Comparison of ENCODE assay signal across 8 cellular contexts in genomic region chr11:66842896-66843775, GRCh38. TPM values are rescaled to one million over a fixed set of nuclear protein-coding genes. Genes with fewer than 3 reads are reported as not detected.
DNase-seq lines count a peak whose midpoint lies in the region; ATAC-seq, FAIRE-seq and TF ChIP-seq lines count a peak whose summit lies in the region.

A gene with protein sequence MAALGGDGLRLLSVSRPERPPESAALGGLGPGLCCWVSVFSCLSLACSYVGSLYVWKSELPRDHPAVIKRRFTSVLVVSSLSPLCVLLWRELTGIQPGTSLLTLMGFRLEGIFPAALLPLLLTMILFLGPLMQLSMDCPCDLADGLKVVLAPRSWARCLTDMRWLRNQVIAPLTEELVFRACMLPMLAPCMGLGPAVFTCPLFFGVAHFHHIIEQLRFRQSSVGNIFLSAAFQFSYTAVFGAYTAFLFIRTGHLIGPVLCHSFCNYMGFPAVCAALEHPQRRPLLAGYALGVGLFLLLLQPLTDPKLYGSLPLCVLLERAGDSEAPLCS (plus strand): TSS chr11:66843441. CDS start chr11:66843456, 15 bp downstream.

- H3K27ac Mint-ChIP-seq in activated CD4-positive, alpha-beta T cell treated with anti-CD3 and anti-CD28 coated beads, Interleukin-2, amount 10 ng/mL, durations not matched to agents 7 days and 5 days = peak within 1 kb of the TSS; percentile 96

- H3K27me3 Mint-ChIP-seq in activated CD4-positive, alpha-beta T cell treated with anti-CD3 and anti-CD28 coated beads, Interleukin-2, amount 10 ng/mL, durations not matched to agents 7 days and 5 days = no peaks in the 10 kb centered on the region

- peak; percentile 94 for DNase-seq in Ammon's horn (ENCODE audit: low spot score)
- peak; percentile 83 for DNase-seq in NCI-H510A (lab: John Stamatoyannopoulos, UW)
- DNase-seq in activated CD4-positive, alpha-beta T cell treated with anti-CD3 and anti-CD28 coated beads, Interleukin-2, amount 10 ng/mL, durations not matched to agents 7 days and 5 days = peak; percentile 91
- DNase-seq in dedifferentiated amniotic fluid mesenchymal stem cell (ENCODE audit: extremely low spot score) = peak; percentile 74
- peak; percentile 71 for DNase-seq in HepG2 (ENCODE audit: low spot score)
- DNase-seq in stimulated activated CD4-positive, alpha-beta T cell treated with anti-CD3 and anti-CD28 coated beads, Interleukin-4, amount 100 ng/mL, for 1 hour = peak; percentile 90

- peak within 1 kb of the TSS; percentile 87 to 99 (median 87) for H3K4me3 ChIP-seq in HepG2 (replicated peaks in 1 of 3; ENCODE audit: insufficient read depth in 1 of 3, low read depth in 2 of 3, low read length in 3 of 3)

- H3K27me3 ChIP-seq in HepG2 (ENCODE audit: control insufficient read depth in 1 of 2, insufficient read depth in 2 of 2, low read length in 2 of 2) = no peaks in the 10 kb centered on the region; a peak in 1 of 5 replicates

- peak within 1 kb of the TSS; percentile 85 for H3K4me3 Mint-ChIP-seq in activated CD4-positive, alpha-beta T cell treated with anti-CD3 and anti-CD28 coated beads, Interleukin-2, amount 10 ng/mL, durations not matched to agents 7 days and 5 days

- H3K27ac ChIP-seq in HepG2 (ENCODE audit: extremely low read length, insufficient read depth, low read length) = peak within 1 kb of the TSS; percentile 82

- intact Hi-C loops in HepG2 (cut with micrococcal nuclease; ENCODE audit: unreplicated experiment) = loop anchor here (5.0 kb wide), 1 partner anchor 134 kb away; the partner anchor contains the start of gene C11orf86

- POLR2A ChIA-PET in activated CD4-positive, alpha-beta T cell treated with anti-CD3 and anti-CD28 coated beads, Interleukin-2, amount 10 ng/mL, durations not matched to agents 7 days and 5 days (lab: Charles Lee) = no interaction called here
- POLR2A ChIA-PET in HepG2 (lab: Yijun Ruan, JAX) = interaction anchor here (0.7 to 4.2 kb wide), 24 partner anchors 9 to 530 kb away, joined by 3 to 24 read pairs (median 4); partner anchors contain the start of genes BBS1, DPP3, MRPL11 and PC

- no peak within 1 kb of the TSS for H2AFZ ChIP-seq in HepG2 (ENCODE audit: low read length)

- peaks cover 6% of the 10 kb centered on the region; the same call in 1 of the 2 replicates for H4K20me1 ChIP-seq in HepG2 (ENCODE audit: insufficient read depth, low read length)

- H3K36me3 ChIP-seq in HepG2 (replicated peaks in 1 of 2; ENCODE audit: control insufficient read depth in 1 of 2, insufficient read depth in 2 of 2, low read length in 2 of 2) = peaks cover 4 to 37% of the 10 kb centered on the region in 2 experiments

- no peaks in the 10 kb centered on the region for H3K9me3 ChIP-seq in HepG2 (ENCODE audit: low read length)

- in situ Hi-C loops in HepG2 (cut with HindIII; ENCODE audit: extremely low pct_ligation_motif_present, low pct_unique_long_range_greater_than_20kb) = loop anchor here (10.0 to 25.0 kb wide), 3 partner anchors 132 to 431 kb away; partner anchors contain the start of genes C11orf86, CTSF and NPAS4

- peak; percentile 60 for ATAC-seq in GM19043 (IDR thresholded peaks at IDR 0.05; ENCODE audit: low read depth, unreplicated experiment)
- ATAC-seq in HG03378 (IDR thresholded peaks at IDR 0.05; ENCODE audit: unreplicated experiment) = peak; percentile 52
- peak; percentile 78 for ATAC-seq in HepG2

- CTCF ChIA-PET in activated CD4-positive, alpha-beta T cell treated with anti-CD3 and anti-CD28 coated beads, Interleukin-2, amount 10 ng/mL, durations not matched to agents 7 days and 5 days (lab: Charles Lee) = interaction anchor here (0.9 to 3.8 kb wide), 10 partner anchors 9 to 434 kb away, joined by 3 to 27 read pairs (median 4); partner anchors contain the start of gene RBM4B
- CTCF ChIA-PET in HepG2 (lab: Yijun Ruan, JAX; ENCODE audit: low intra/inter-chr PET ratio, low total read pairs) = no interaction called here

- peak; percentile 47 for FAIRE-seq in HepG2 (lab: Jason Lieb, UNC)

- TSS peak; percentile 52 for BruUV-seq in HepG2 (replicated peaks; lab: Mats Ljungman, UMichigan)

- peak; percentile 40; the same call in 1 of the 2 replicates for TF ChIP-seq RAD21 in HepG2 (CRISPR knock-in tag; IDR thresholded peaks at IDR 0.05)

- TF ChIP-seq CTCF in HepG2 (CRISPR knock-in tag; IDR thresholded peaks at IDR 0.05) = no peak

- H3K4me2 ChIP-seq in HepG2 (ENCODE audit: low read depth, low read length) = peak within 1 kb of the TSS; percentile 95

- H3K36me3 Mint-ChIP-seq in activated CD4-positive, alpha-beta T cell treated with anti-CD3 and anti-CD28 coated beads, Interleukin-2, amount 10 ng/mL, durations not matched to agents 7 days and 5 days (ENCODE audit: low read depth) = peaks cover 29% of the 10 kb centered on the region

- peak; percentile 21 to 47; a peak in 1 of 4 replicates for TF ChIP-seq EP300 in HepG2 (IDR thresholded peaks at IDR 0.05; ENCODE audit: low read depth in 2 of 2, low read length in 2 of 2)
- TF ChIP-seq EP300 in HepG2 (CRISPR knock-in tag; IDR thresholded peaks at IDR 0.05; ENCODE audit: borderline replicate concordance) = no peak

- TF ChIP-seq POLR2A in HepG2 (IDR thresholded peaks at IDR 0.05; ENCODE audit: insufficient read depth in 1 of 2, low read depth in 2 of 2, low read length in 2 of 2) = peak; percentile 87 to 92

- H3K4me1 Mint-ChIP-seq in activated CD4-positive, alpha-beta T cell treated with anti-CD3 and anti-CD28 coated beads, Interleukin-2, amount 10 ng/mL, durations not matched to agents 7 days and 5 days = peaks cover 50% of the 10 kb centered on the region

- H3K9ac ChIP-seq in HepG2 (ENCODE audit: insufficient read depth, low read depth, low read length) = peak within 1 kb of the TSS; percentile 96

- H3K9me3 Mint-ChIP-seq in activated CD4-positive, alpha-beta T cell treated with anti-CD3 and anti-CD28 coated beads, Interleukin-2, amount 10 ng/mL, durations not matched to agents 7 days and 5 days = no peaks in the 10 kb centered on the region

- peaks cover 28% of the 10 kb centered on the region for H3K79me2 ChIP-seq in HepG2 (ENCODE audit: insufficient read depth, low read length)

- peaks cover 28% of the 10 kb centered on the region for H3K4me1 ChIP-seq in HepG2 (ENCODE audit: insufficient read depth, low read length)

- WGBS in HepG2 (ENCODE audit: low lambda C conversion rate) = no CpG with 5 or more reads among the region's 98 CpGs

TF ChIP-seq in HepG2, 621 proteins besides CTCF, POLR2A, EP300 and RAD21 (continues in another document):
- TF ChIP-seq AKAP8 (CRISPR knock-in tag; IDR thresholded peaks at IDR 0.05) (peak; percentile 74; the same call in 1 of the 2 replicates), HOXA7 (CRISPR knock-in tag; IDR thresholded peaks at IDR 0.05) (no peak), ZNF234 (CRISPR knock-in tag; conservative IDR thresholded peaks at IDR 0.05) (0 out of 2 replicates have a peak, but pooled peaks have one; percentile 9), TCF7 (IDR thresholded peaks at IDR 0.05; ENCODE audit: low read depth) (no peak), ZNF761 (CRISPR knock-in tag; conservative IDR thresholded peaks at IDR 0.05) (no peak), RORA (CRISPR knock-in tag; IDR thresholded peaks at IDR 0.05) (no peak), ZNF598 (CRISPR knock-in tag; IDR thresholded peaks at IDR 0.05; ENCODE audit: borderline replicate concordance) (no peak; the same call in 1 of the 2 replicates), ZNF678 (CRISPR knock-in tag; IDR thresholded peaks at IDR 0.05) (no peak), ZNF256 (CRISPR knock-in tag; conservative IDR thresholded peaks at IDR 0.05) (no peak), NPAS2 (CRISPR knock-in tag; IDR thresholded peaks at IDR 0.05; ENCODE audit: borderline replicate concordance) (no peak)
- TF ChIP-seq, protein P1, sequence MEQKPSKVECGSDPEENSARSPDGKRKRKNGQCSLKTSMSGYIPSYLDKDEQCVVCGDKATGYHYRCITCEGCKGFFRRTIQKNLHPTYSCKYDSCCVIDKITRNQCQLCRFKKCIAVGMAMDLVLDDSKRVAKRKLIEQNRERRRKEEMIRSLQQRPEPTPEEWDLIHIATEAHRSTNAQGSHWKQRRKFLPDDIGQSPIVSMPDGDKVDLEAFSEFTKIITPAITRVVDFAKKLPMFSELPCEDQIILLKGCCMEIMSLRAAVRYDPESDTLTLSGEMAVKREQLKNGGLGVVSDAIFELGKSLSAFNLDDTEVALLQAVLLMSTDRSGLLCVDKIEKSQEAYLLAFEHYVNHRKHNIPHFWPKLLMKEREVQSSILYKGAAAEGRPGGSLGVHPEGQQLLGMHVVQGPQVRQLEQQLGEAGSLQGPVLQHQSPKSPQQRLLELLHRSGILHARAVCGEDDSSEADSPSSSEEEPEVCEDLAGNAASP (CRISPR knock-in tag; IDR thresholded peaks at IDR 0.05; ENCODE audit: borderline replicate concordance) = no peak

RNA-seq across cellular contexts. Expression of the gene that starts here (rescaled TPM):
- 10 to 100 TPM; 23.1 to 23.7 TPM for total RNA-seq in activated CD4-positive, alpha-beta T cell treated with anti-CD3 and anti-CD28 coated beads, Interleukin-2, amount 10 ng/mL, durations not matched to agents 7 days and 5 days
- 8.0 and 22.2 TPM in 2 replicates for total RNA-seq in HepG2 (2016; rRNA removed; fragmentation: Illumina TruSeq; extraction: Trizol)
- 5.3 and 5.8 TPM in 2 replicates for total RNA-seq in HepG2 (2016; cell fraction: cytosol; rRNA removed; fragmentation: Illumina TruSeq; extraction: Trizol; ENCODE audit: low read depth)
- total RNA-seq in HepG2 (2016; cell fraction: insoluble cytoplasmic fraction; rRNA removed; fragmentation: Illumina TruSeq; extraction: Trizol) = 8.3 and 23.5 TPM in 2 replicates
- total RNA-seq in HepG2 (2016; cell fraction: membrane; rRNA removed; fragmentation: Illumina TruSeq; extraction: Trizol) = 9.8 and 10.6 TPM in 2 replicates
- total RNA-seq in HepG2 (2016; cell fraction: nucleus; rRNA removed; fragmentation: Illumina TruSeq; extraction: Trizol) = 18.1 and 22.0 TPM in 2 replicates
- polyA plus RNA-seq in HepG2 (2011; rRNA removed) = 22.4 and 29.3 TPM in 2 replicates
- polyA plus RNA-seq in HepG2 (2011; cell fraction: cytosol; rRNA removed) = 18.4 and 29.0 TPM in 2 replicates
- 56.2 and 66.8 TPM in 2 replicates for polyA plus RNA-seq in HepG2 (2011; cell fraction: nucleus; rRNA removed)
- polyA plus RNA-seq in HepG2 (2012) = 14.4 and 22.1 TPM in 2 replicates
- polyA plus RNA-seq in HepG2 (2016; cell fraction: cytosol; fragmentation: Illumina TruSeq; extraction: Trizol; ENCODE audit: low read depth) = 5.7 and 6.5 TPM in 2 replicates
- 9.5 and 11.9 TPM in 2 replicates for polyA plus RNA-seq in HepG2 (2016; cell fraction: insoluble cytoplasmic fraction; fragmentation: Illumina TruSeq; extraction: Trizol; ENCODE audit: low read depth)
- polyA plus RNA-seq in HepG2 (2016; cell fraction: membrane; fragmentation: Illumina TruSeq; extraction: Trizol; ENCODE audit: low read depth) = 8.8 and 9.5 TPM in 2 replicates
- polyA plus RNA-seq in HepG2 (2016; cell fraction: nucleus; fragmentation: Illumina TruSeq; extraction: Trizol; ENCODE audit: insufficient read depth, low read depth) = 41.3 and 46.5 TPM in 2 replicates
- polyA minus RNA-seq in HepG2 (2011; rRNA and poly(A)+ RNA removed; ENCODE audit: low replicate concordance) = 40.2 and 41.8 TPM in 2 replicates
- 11.0 and 11.1 TPM in 2 replicates for polyA minus RNA-seq in HepG2 (2011; cell fraction: cytosol; rRNA and poly(A)+ RNA removed)
- polyA minus RNA-seq in HepG2 (2011; cell fraction: nucleus; rRNA and poly(A)+ RNA removed) = 16.7 and 18.8 TPM in 2 replicates

Comparison
In these comparisons a context has a peak if more than half of its experiments do, and no peak if none do; other contexts are left out.
1. Peak in every context shown above with its lines: DNase-seq, ATAC-seq, H3K4me3 ChIP-seq and H3K27ac ChIP-seq.